In genomic region chr1:230825804-230826160, GRCh38 we compare ENCODE assay signal across 18 cellular contexts. TPM values are rescaled to one million over a fixed set of nuclear protein-coding genes. Genes with fewer than 3 reads are reported as not detected.
A peak's percentile ranks its signal among the peaks of the same experiment; 100 is the strongest.
DNase-seq lines count a peak whose midpoint lies in the region; ATAC-seq, FAIRE-seq and TF ChIP-seq lines count a peak whose summit lies in the region.
"Had no signal": no experiment of that assay in that cellular context is flagged by ENCODE, and none has a peak within 500 bp of the region (broad histone marks: within the 10 kb centered on the region; RNA-seq: fewer than 3 reads in every experiment).

No MANE protein-coding gene starts in this region.

- no peak overlapping the region for H3K9ac ChIP-seq in MM.1S (ENCODE audit: low read length)

- H3K27me3 ChIP-seq in MM.1S (replicated peaks; ENCODE audit: insufficient read depth, low read length), result no peaks in the 10 kb centered on the region
- H3K27me3 ChIP-seq in pancreas, result no peaks in the 10 kb centered on the region
- H3K27me3 ChIP-seq: upper lobe of left lung had no signal

- H3K9me3 Mint-ChIP-seq in glutamatergic neuron (ENCODE audit: unreplicated experiment), result peaks cover 12% of the 10 kb centered on the region
- peaks cover 3% of the 10 kb centered on the region for H3K9me3 Mint-ChIP-seq in activated CD4-positive, alpha-beta memory T cell treated with anti-CD3 and anti-CD28 coated beads for 36 hours
- H3K9me3 Mint-ChIP-seq: activated naive CD8-positive, alpha-beta T cell treated with anti-CD3 and anti-CD28 coated beads, Interleukin-2, amount 10 ng/mL, durations not matched to agents 7 days and 5 days had no signal

- H3K4me2 ChIP-seq in A549, result peak overlapping the region; percentile 62
- peak overlapping the region; percentile 47; the same call in 1 of the 2 replicates for H3K4me2 ChIP-seq in MM.1S (ENCODE audit: low read depth, low read length)

- H4K20me1 ChIP-seq in MM.1S (ENCODE audit: insufficient read depth, low read length), result no peaks in the 10 kb centered on the region

- H3K27ac Mint-ChIP-seq in glutamatergic neuron (ENCODE audit: unreplicated experiment), result peak overlapping the region; percentile 77
- no peak overlapping the region for H3K27ac Mint-ChIP-seq in activated CD4-positive, alpha-beta memory T cell treated with anti-CD3 and anti-CD28 coated beads for 36 hours
- H3K27ac Mint-ChIP-seq: activated CD8-positive, alpha-beta memory T cell treated with anti-CD3 and anti-CD28 coated beads, Interleukin-2, amount 10 ng/mL, durations not matched to agents 7 days and 5 days; activated naive CD8-positive, alpha-beta T cell treated with anti-CD3 and anti-CD28 coated beads, Interleukin-2, amount 10 ng/mL, durations not matched to agents 7 days and 5 days; B cell; memory B cell had no signal

- no peaks in the 10 kb centered on the region for H3K9me2 ChIP-seq in MM.1S (replicated peaks; ENCODE audit: insufficient read depth, low read length)

- no peaks in the 10 kb centered on the region for H3K79me2 ChIP-seq in MM.1S (ENCODE audit: low read length)

- no peak for TF ChIP-seq POLR2A in A549 (IDR thresholded peaks at IDR 0.05; ENCODE audit: low read length)

- CTCF ChIA-PET in A549 (lab: Yijun Ruan, JAX) (interaction anchor here (1.0 kb wide), 1 partner anchor 153 kb away, joined by 3 read pairs; the partner anchor contains the start of gene TTC13), GM10248 (lab: Yijun Ruan, JAX) (no interaction called here)
- CTCF ChIA-PET in activated CD4-positive, alpha-beta memory T cell treated with anti-CD3 and anti-CD28 coated beads for 36 hours (lab: Charles Lee), result no interaction called here

- no peak for TF ChIP-seq EP300 in A549 (IDR thresholded peaks at IDR 0.05)

- WGBS in A549 (ENCODE audit: missing lambda C conversion rate), result 81% methylated on average over 3 of the region's 3 CpGs
- 26 to 56% methylated on average over 3 of the region's 3 CpGs for WGBS in pancreas, 2 donors

- intact Hi-C loops in pancreas (cut with DNase I), result no loop called here
- intact Hi-C loops in activated CD4-positive, alpha-beta memory T cell treated with anti-CD3 and anti-CD28 coated beads for 36 hours (cut with micrococcal nuclease), result no loop called here

- DNase-seq in A549 (ENCODE audit: low read depth in 1 of 2, low spot score in 1 of 2) (no peak), MM.1S (no peak), glutamatergic neuron (peak; percentile 73), pancreas (peak in 1 of 6 donors; percentile 32), GM10248 (ENCODE audit: extremely low spot score) (no peak), COLO668 (lab: John Stamatoyannopoulos, UW; ENCODE audit: unreplicated experiment) (no peak)
- no peak for DNase-seq in activated CD4-positive, alpha-beta memory T cell treated with anti-CD3 and anti-CD28 coated beads for 36 hours
- DNase-seq: activated CD8-positive, alpha-beta memory T cell treated with anti-CD3 and anti-CD28 coated beads, Interleukin-2, amount 10 ng/mL, durations not matched to agents 7 days and 5 days; activated naive CD8-positive, alpha-beta T cell treated with anti-CD3 and anti-CD28 coated beads, Interleukin-2, amount 10 ng/mL, durations not matched to agents 7 days and 5 days; effector CD8-positive, alpha-beta T cell; retina; upper lobe of left lung had no signal

- H3K4me1 Mint-ChIP-seq in glutamatergic neuron (ENCODE audit: low read depth, unreplicated experiment), result peaks cover 42% of the 10 kb centered on the region
- no peaks in the 10 kb centered on the region for H3K4me1 Mint-ChIP-seq in activated CD4-positive, alpha-beta memory T cell treated with anti-CD3 and anti-CD28 coated beads for 36 hours (ENCODE audit: low read depth)
- H3K4me1 Mint-ChIP-seq: activated CD8-positive, alpha-beta memory T cell treated with anti-CD3 and anti-CD28 coated beads, Interleukin-2, amount 10 ng/mL, durations not matched to agents 7 days and 5 days; activated naive CD8-positive, alpha-beta T cell treated with anti-CD3 and anti-CD28 coated beads, Interleukin-2, amount 10 ng/mL, durations not matched to agents 7 days and 5 days; B cell; memory B cell had no signal

- no peak for TF ChIP-seq RAD21 in A549 (conservative IDR thresholded peaks at IDR 0.05 in 1 of 2, IDR thresholded peaks at IDR 0.05 in 1 of 2)

- POLR2A ChIA-PET in A549 (lab: Yijun Ruan, JAX), result no interaction called here
- POLR2A ChIA-PET in GM10248 (lab: Yijun Ruan, JAX), result no interaction called here
- POLR2A ChIA-PET in activated CD4-positive, alpha-beta memory T cell treated with anti-CD3 and anti-CD28 coated beads for 36 hours (lab: Charles Lee), result no interaction called here

- H3K4me3 Mint-ChIP-seq in glutamatergic neuron (ENCODE audit: unreplicated experiment), result peak overlapping the region; percentile 51
- H3K4me3 Mint-ChIP-seq in activated CD4-positive, alpha-beta memory T cell treated with anti-CD3 and anti-CD28 coated beads for 36 hours, result no peak overlapping the region
- H3K4me3 Mint-ChIP-seq: activated CD8-positive, alpha-beta memory T cell treated with anti-CD3 and anti-CD28 coated beads, Interleukin-2, amount 10 ng/mL, durations not matched to agents 7 days and 5 days; activated naive CD8-positive, alpha-beta T cell treated with anti-CD3 and anti-CD28 coated beads, Interleukin-2, amount 10 ng/mL, durations not matched to agents 7 days and 5 days; B cell; memory B cell had no signal

- no peaks in the 10 kb centered on the region for H3K36me3 ChIP-seq in MM.1S (replicated peaks; ENCODE audit: insufficient read depth, low read length)
- no peaks in the 10 kb centered on the region for H3K36me3 ChIP-seq in pancreas
- H3K36me3 ChIP-seq: upper lobe of left lung had no signal

- TF ChIP-seq CTCF in A549 (IDR thresholded peaks at IDR 0.05) (no peak), MM.1S (IDR thresholded peaks at IDR 0.05; ENCODE audit: low read length) (no peak), glutamatergic neuron (IDR thresholded peaks at IDR 0.05; ENCODE audit: partially characterized antibody, unreplicated experiment) (no peak), pancreas (IDR thresholded peaks at IDR 0.05) (no peak), GM10248 (IDR thresholded peaks at IDR 0.05; ENCODE audit: control extremely low read depth, extremely low read depth, low read depth, missing control alignments) (no peak)

- H3K9me3 ChIP-seq in A549 (no peaks in the 10 kb centered on the region), MM.1S (replicated peaks; ENCODE audit: insufficient read depth, low read length) (no peaks in the 10 kb centered on the region), pancreas (no peaks in the 10 kb centered on the region)
- H3K9me3 ChIP-seq: upper lobe of left lung had no signal

- H3F3A ChIP-seq in MM.1S (ENCODE audit: insufficient read depth, low read length), result no peaks in the 10 kb centered on the region

- H3K4me3 ChIP-seq in A549 (no peak overlapping the region), MM.1S (ENCODE audit: low read length) (no peak overlapping the region), pancreas (no peak overlapping the region)
- H3K4me3 ChIP-seq: upper lobe of left lung had no signal

- peaks cover 18% of the 10 kb centered on the region for H3K4me1 ChIP-seq in A549
- peaks cover 16% of the 10 kb centered on the region for H3K4me1 ChIP-seq in MM.1S (ENCODE audit: low read length)
- peaks cover 28 to 44% (median 28%) of the 10 kb centered on the region in 3 donors for H3K4me1 ChIP-seq in pancreas

- H3K27me3 Mint-ChIP-seq in glutamatergic neuron (ENCODE audit: unreplicated experiment), result peaks cover 9% of the 10 kb centered on the region
- no peaks in the 10 kb centered on the region for H3K27me3 Mint-ChIP-seq in activated CD4-positive, alpha-beta memory T cell treated with anti-CD3 and anti-CD28 coated beads for 36 hours
- H3K27me3 Mint-ChIP-seq: activated CD8-positive, alpha-beta memory T cell treated with anti-CD3 and anti-CD28 coated beads, Interleukin-2, amount 10 ng/mL, durations not matched to agents 7 days and 5 days had no signal

- H3K27ac ChIP-seq in A549, result peak overlapping the region in 1 of 2 experiments; percentile 29; a peak in 2 of 6 replicates
- H3K27ac ChIP-seq in MM.1S (ENCODE audit: low read length), result no peak overlapping the region
- peak overlapping the region; percentile 70 to 94 (median 90) for H3K27ac ChIP-seq in pancreas
- H3K27ac ChIP-seq: RWPE1 had no signal

- FAIRE-seq in A549 (lab: Jason Lieb, UNC) (no peak), pancreas (lab: Jason Lieb, UNC) (no peak)
- FAIRE-seq: G401.6, TTC549 had no signal

- no peak overlapping the region for H2AFZ ChIP-seq in MM.1S (ENCODE audit: low read length)

- ATAC-seq in A549, result no peak
- ATAC-seq in pancreas, result peak; percentile 5 to 39 (median 19)
- ATAC-seq in GM18517 (IDR thresholded peaks at IDR 0.05; ENCODE audit: unreplicated experiment), result no peak
- ATAC-seq: activated CD8-positive, alpha-beta memory T cell treated with anti-CD3 and anti-CD28 coated beads, Interleukin-2, amount 10 ng/mL, durations not matched to agents 7 days and 5 days had no signal

- H3K36me3 Mint-ChIP-seq in glutamatergic neuron (ENCODE audit: unreplicated experiment), result peaks cover 4% of the 10 kb centered on the region
- no peaks in the 10 kb centered on the region for H3K36me3 Mint-ChIP-seq in activated CD4-positive, alpha-beta memory T cell treated with anti-CD3 and anti-CD28 coated beads for 36 hours
- H3K36me3 Mint-ChIP-seq: activated CD8-positive, alpha-beta memory T cell treated with anti-CD3 and anti-CD28 coated beads, Interleukin-2, amount 10 ng/mL, durations not matched to agents 7 days and 5 days; activated naive CD8-positive, alpha-beta T cell treated with anti-CD3 and anti-CD28 coated beads, Interleukin-2, amount 10 ng/mL, durations not matched to agents 7 days and 5 days; memory B cell had no signal

TF ChIP-seq in A549, 52 proteins besides CTCF, POLR2A, EP300 and RAD21:
- no peak for TF ChIP-seq NPAS2 (CRISPR knock-in tag; IDR thresholded peaks at IDR 0.05; ENCODE audit: borderline replicate concordance)
TF ChIP-seq in A549: peak in this region for 0.

RNA-seq across cellular contexts. Expression of gene C1orf198, which starts 42.5 kb away (rescaled TPM):
- 15.8 and 20.4 TPM in 2 replicates for polyA plus RNA-seq in A549 (2011; rRNA removed)
- 13.6 and 17.1 TPM in 2 replicates for polyA plus RNA-seq in A549 (2012; cell fraction: cytosol; rRNA removed)
- 11.3 and 12.8 TPM in 2 replicates for polyA plus RNA-seq in A549 (2012; cell fraction: nucleus; rRNA removed)
- polyA plus RNA-seq in A549 (2017; fragmentation: RNase III; extraction: RNeasy Plus Mini Kit Qiagen cat#74134 plus additional on column Dnase treatment), result 10.9 to 12.0 TPM (median 11.1 TPM) in 3 replicates
- 19.5 and 22.3 TPM in 2 replicates for polyA minus RNA-seq in A549 (2011; rRNA and poly(A)+ RNA removed)
- total RNA-seq in glutamatergic neuron (ENCODE audit: unreplicated experiment), result 27.3 TPM
- 10 to 100 TPM; 17.7 to 35.3 (median 22.2) TPM for total RNA-seq in pancreas
- polyA plus RNA-seq in pancreas, result 10 to 100 TPM; 16.5 to 19.4 TPM
- total RNA-seq in activated CD4-positive, alpha-beta memory T cell treated with anti-CD3 and anti-CD28 coated beads for 36 hours, result 1 to 10 TPM; 6.4 to 7.2 TPM

Comparison
In these comparisons a context has a peak if more than half of its experiments do, and no peak if none do; other contexts are left out.
1. ATAC-seq: peak in pancreas (4 of 4); none in A549 (0 of 2) and GM18517 (single experiment).